Comparison of ENCODE assay signal across 6 cellular contexts in genomic region chr16:30561212-30561816, GRCh38. TPM values are rescaled to one million over a fixed set of nuclear protein-coding genes. Genes with fewer than 3 reads are reported as not detected.
A peak's percentile ranks its signal among the peaks of the same experiment; 100 is the strongest.
DNase-seq lines count a peak whose midpoint lies in the region; ATAC-seq and TF ChIP-seq lines count a peak whose summit lies in the region.

No MANE protein-coding gene starts in this region.

- CTCF ChIA-PET in CD4-positive, alpha-beta T cell (lab: Charles Lee) = interaction anchor here (1.1 kb wide), 1 partner anchor 131 kb away, joined by 3 read pairs; the partner anchor contains the start of gene DCTPP1

- H3K27ac ChIP-seq in CD4-positive, alpha-beta T cell (ENCODE audit: low read depth, low read length) = peak overlapping the region; percentile 19
- peak overlapping the region; percentile 3 to 92 for H3K27ac ChIP-seq in lung (ENCODE audit: low read depth in 1 of 2, low read length in 1 of 2)

- no peaks in the 10 kb centered on the region for H3K9me3 Mint-ChIP-seq in CD4-positive, alpha-beta T cell
- H3K9me3 Mint-ChIP-seq in activated T-helper 1 cell treated with anti-CD3 and anti-CD28 coated beads, Interleukin-12 subunit alpha, Interleukin-12 subunit beta, Interleukin-2, Interleukin-4 antibody, amounts not matched to agents 30 ng/mL and 10 ng/mL and 1 ng/mL, durations not matched to agents 14 hours and 24 hours and 36 hours = no peaks in the 10 kb centered on the region
- H3K9me3 Mint-ChIP-seq in progenitor cell of endocrine pancreas (ENCODE audit: low read depth) = peaks cover 4% of the 10 kb centered on the region

- peak overlapping the region; percentile 84 for H3K27ac Mint-ChIP-seq in CD4-positive, alpha-beta T cell
- H3K27ac Mint-ChIP-seq in activated T-helper 1 cell treated with anti-CD3 and anti-CD28 coated beads, Interleukin-12 subunit alpha, Interleukin-12 subunit beta, Interleukin-2, Interleukin-4 antibody, amounts not matched to agents 30 ng/mL and 10 ng/mL and 1 ng/mL, durations not matched to agents 14 hours and 24 hours and 36 hours = peak overlapping the region; percentile 85
- H3K27ac Mint-ChIP-seq in progenitor cell of endocrine pancreas = no peak overlapping the region

- 11 to 13% methylated on average over 45 of the region's 45 CpGs for WGBS in lung, 2 donors

- intact Hi-C loops in CD4-positive, alpha-beta T cell (cut with DNase I, micrococcal nuclease) = no loop called here
- intact Hi-C loops in activated T-helper 1 cell treated with anti-CD3 and anti-CD28 coated beads, Interleukin-12 subunit alpha, Interleukin-12 subunit beta, Interleukin-2, Interleukin-4 antibody, amounts not matched to agents 30 ng/mL and 10 ng/mL and 1 ng/mL, durations not matched to agents 14 hours and 24 hours and 36 hours (cut with micrococcal nuclease) = no loop called here

- ATAC-seq in CD4-positive, alpha-beta T cell (ENCODE audit: poor library complexity) = no peak
- no peak for ATAC-seq in lung (ENCODE audit: insufficient read depth, low FRiP score)

- peaks cover 31% of the 10 kb centered on the region for H3K4me1 Mint-ChIP-seq in CD4-positive, alpha-beta T cell (ENCODE audit: low read depth)
- peaks cover 28% of the 10 kb centered on the region for H3K4me1 Mint-ChIP-seq in activated T-helper 1 cell treated with anti-CD3 and anti-CD28 coated beads, Interleukin-12 subunit alpha, Interleukin-12 subunit beta, Interleukin-2, Interleukin-4 antibody, amounts not matched to agents 30 ng/mL and 10 ng/mL and 1 ng/mL, durations not matched to agents 14 hours and 24 hours and 36 hours (ENCODE audit: low read depth)
- H3K4me1 Mint-ChIP-seq in progenitor cell of endocrine pancreas (ENCODE audit: low read depth) = peaks cover 10% of the 10 kb centered on the region

- peaks cover 0 to 1% of the 10 kb centered on the region in 2 donors for H3K4me1 ChIP-seq in lung (ENCODE audit: control insufficient read depth in 2 of 2, insufficient read depth in 2 of 2, low read length in 2 of 2)

- H3K36me3 Mint-ChIP-seq in CD4-positive, alpha-beta T cell (ENCODE audit: low read depth) = peaks cover 11% of the 10 kb centered on the region
- peaks cover 1% of the 10 kb centered on the region for H3K36me3 Mint-ChIP-seq in activated T-helper 1 cell treated with anti-CD3 and anti-CD28 coated beads, Interleukin-12 subunit alpha, Interleukin-12 subunit beta, Interleukin-2, Interleukin-4 antibody, amounts not matched to agents 30 ng/mL and 10 ng/mL and 1 ng/mL, durations not matched to agents 14 hours and 24 hours and 36 hours (ENCODE audit: low read depth)
- H3K36me3 Mint-ChIP-seq in progenitor cell of endocrine pancreas (ENCODE audit: insufficient read depth) = peaks cover 6% of the 10 kb centered on the region

- no peaks in the 10 kb centered on the region for H3K27me3 ChIP-seq in CD4-positive, alpha-beta T cell (ENCODE audit: control insufficient read depth, insufficient read depth, low read length)
- H3K27me3 ChIP-seq in lung (ENCODE audit: control insufficient read depth, insufficient read depth) = no peaks in the 10 kb centered on the region

- H3K36me3 ChIP-seq in lung (ENCODE audit: control insufficient read depth in 2 of 2, insufficient read depth in 2 of 2, low read length in 2 of 2) = no peaks in the 10 kb centered on the region

- POLR2A ChIA-PET in CD4-positive, alpha-beta T cell (lab: Charles Lee) = interaction anchor here (1.4 to 2.7 kb wide), 5 partner anchors 10 to 496 kb away, joined by 3 to 38 read pairs (median 5); partner anchors contain the start of genes ALDOA, PRR14, ZNF688 and ZNF747

- TF ChIP-seq CTCF in CD4-positive, alpha-beta T cell (IDR thresholded peaks at IDR 0.05) = no peak
- no peak for TF ChIP-seq CTCF in lung (IDR thresholded peaks at IDR 0.05; ENCODE audit: control extremely low read depth, extremely low read depth)
- TF ChIP-seq CTCF in progenitor cell of endocrine pancreas (IDR thresholded peaks at IDR 0.05; ENCODE audit: unreplicated experiment) = no peak

- H3K4me3 Mint-ChIP-seq in CD4-positive, alpha-beta T cell = peak overlapping the region; percentile 85
- peak overlapping the region; percentile 83 for H3K4me3 Mint-ChIP-seq in activated T-helper 1 cell treated with anti-CD3 and anti-CD28 coated beads, Interleukin-12 subunit alpha, Interleukin-12 subunit beta, Interleukin-2, Interleukin-4 antibody, amounts not matched to agents 30 ng/mL and 10 ng/mL and 1 ng/mL, durations not matched to agents 14 hours and 24 hours and 36 hours
- no peak overlapping the region for H3K4me3 Mint-ChIP-seq in progenitor cell of endocrine pancreas (ENCODE audit: low read depth)

- H3K27me3 Mint-ChIP-seq in CD4-positive, alpha-beta T cell = no peaks in the 10 kb centered on the region
- H3K27me3 Mint-ChIP-seq in activated T-helper 1 cell treated with anti-CD3 and anti-CD28 coated beads, Interleukin-12 subunit alpha, Interleukin-12 subunit beta, Interleukin-2, Interleukin-4 antibody, amounts not matched to agents 30 ng/mL and 10 ng/mL and 1 ng/mL, durations not matched to agents 14 hours and 24 hours and 36 hours (ENCODE audit: insufficient read depth) = no peaks in the 10 kb centered on the region
- H3K27me3 Mint-ChIP-seq in progenitor cell of endocrine pancreas = peaks cover 3% of the 10 kb centered on the region

- DNase-seq in CD4-positive, alpha-beta T cell = peak in 1 of 10 experiments; percentile 15
- peak; percentile 23 for DNase-seq in activated T-helper 1 cell treated with anti-CD3 and anti-CD28 coated beads, Interleukin-12 subunit alpha, Interleukin-12 subunit beta, Interleukin-2, Interleukin-4 antibody, amounts not matched to agents 30 ng/mL and 10 ng/mL and 1 ng/mL, durations not matched to agents 14 hours and 24 hours and 36 hours (ENCODE audit: low spot score)
- DNase-seq in lung (ENCODE audit: low spot score) (peak; percentile 43), progenitor cell of endocrine pancreas (ENCODE audit: low spot score, unreplicated experiment) (no peak), HuH-7.5 (ENCODE audit: low spot score) (no peak), mesenteric fat pad (ENCODE audit: low spot score) (no peak)

- H3K4me3 ChIP-seq in lung = peak overlapping the region; percentile 54

- no peaks in the 10 kb centered on the region for H3K9me3 ChIP-seq in CD4-positive, alpha-beta T cell (ENCODE audit: control insufficient read depth, low read length)
- H3K9me3 ChIP-seq in lung (ENCODE audit: control insufficient read depth in 2 of 2, insufficient read depth in 1 of 2, low read length in 1 of 2) = no peaks in the 10 kb centered on the region

RNA-seq across cellular contexts. Expression of gene ZNF764, which starts 3.1 kb away (rescaled TPM):
- 10 to 100 TPM; 20.4 to 22.9 TPM for total RNA-seq in CD4-positive, alpha-beta T cell
- 17.9 and 21.2 TPM in 2 replicates for total RNA-seq in activated T-helper 1 cell treated with anti-CD3 and anti-CD28 coated beads, Interleukin-12 subunit alpha, Interleukin-12 subunit beta, Interleukin-2, Interleukin-4 antibody, amounts not matched to agents 30 ng/mL and 10 ng/mL and 1 ng/mL, durations not matched to agents 14 hours and 24 hours and 36 hours
- total RNA-seq in lung = 10 to 100 TPM; 10.4 to 12.6 TPM
- polyA plus RNA-seq in lung = 1 to 10 TPM; 4.9 to 6.1 TPM
- 36.1 and 36.6 TPM in 2 replicates for total RNA-seq in progenitor cell of endocrine pancreas
- 5.9 TPM for total RNA-seq in mesenteric fat pad

RNA-seq across cellular contexts. Expression of gene ZNF688, which starts 10.2 kb away (rescaled TPM):
- total RNA-seq in CD4-positive, alpha-beta T cell = 1 to 10 TPM; 8.8 to 9.6 TPM
- 7.4 and 9.4 TPM in 2 replicates for total RNA-seq in activated T-helper 1 cell treated with anti-CD3 and anti-CD28 coated beads, Interleukin-12 subunit alpha, Interleukin-12 subunit beta, Interleukin-2, Interleukin-4 antibody, amounts not matched to agents 30 ng/mL and 10 ng/mL and 1 ng/mL, durations not matched to agents 14 hours and 24 hours and 36 hours
- total RNA-seq in lung (10 to 100 TPM in 1 of 2 donors, 1 to 10 TPM in 1; 8.6 to 22.6 TPM), progenitor cell of endocrine pancreas (20.0 and 22.5 TPM in 2 replicates), mesenteric fat pad (12.1 TPM)
- polyA plus RNA-seq in lung = 10 to 100 TPM; 10.5 to 23.3 TPM

RNA-seq across cellular contexts. Expression of gene ZNF785, which starts 24.2 kb away (rescaled TPM):
- 1 to 10 TPM; 6.6 to 7.7 TPM for total RNA-seq in CD4-positive, alpha-beta T cell
- 19.2 and 21.5 TPM in 2 replicates for total RNA-seq in activated T-helper 1 cell treated with anti-CD3 and anti-CD28 coated beads, Interleukin-12 subunit alpha, Interleukin-12 subunit beta, Interleukin-2, Interleukin-4 antibody, amounts not matched to agents 30 ng/mL and 10 ng/mL and 1 ng/mL, durations not matched to agents 14 hours and 24 hours and 36 hours
- 10 to 100 TPM; 13.9 to 15.5 TPM for total RNA-seq in lung
- 1 to 10 TPM; 4.0 to 5.5 TPM for polyA plus RNA-seq in lung
- 46.2 and 50.0 TPM in 2 replicates for total RNA-seq in progenitor cell of endocrine pancreas
- total RNA-seq in mesenteric fat pad = 10.1 TPM

RNA-seq across cellular contexts. Expression of gene ZNF747, which starts 26.7 kb away (rescaled TPM):
- total RNA-seq in CD4-positive, alpha-beta T cell = 1 to 10 TPM; 6.3 to 6.7 TPM
- 13.8 and 15.8 TPM in 2 replicates for total RNA-seq in activated T-helper 1 cell treated with anti-CD3 and anti-CD28 coated beads, Interleukin-12 subunit alpha, Interleukin-12 subunit beta, Interleukin-2, Interleukin-4 antibody, amounts not matched to agents 30 ng/mL and 10 ng/mL and 1 ng/mL, durations not matched to agents 14 hours and 24 hours and 36 hours
- total RNA-seq in lung (10 to 100 TPM; 11.2 to 11.7 TPM), progenitor cell of endocrine pancreas (18.1 and 19.1 TPM in 2 replicates), mesenteric fat pad (9.6 TPM)
- 1 to 10 TPM; 7.1 to 7.2 TPM for polyA plus RNA-seq in lung

RNA-seq across cellular contexts. Expression of gene ZNF768, which starts 34.9 kb away (rescaled TPM):
- total RNA-seq in CD4-positive, alpha-beta T cell = 1 to 10 TPM; 3.9 to 4.1 TPM
- 13.7 and 14.6 TPM in 2 replicates for total RNA-seq in activated T-helper 1 cell treated with anti-CD3 and anti-CD28 coated beads, Interleukin-12 subunit alpha, Interleukin-12 subunit beta, Interleukin-2, Interleukin-4 antibody, amounts not matched to agents 30 ng/mL and 10 ng/mL and 1 ng/mL, durations not matched to agents 14 hours and 24 hours and 36 hours
- total RNA-seq in lung (10 to 100 TPM; 17.9 to 33.9 TPM), progenitor cell of endocrine pancreas (80.0 and 83.6 TPM in 2 replicates), mesenteric fat pad (24.8 TPM)
- polyA plus RNA-seq in lung = 10 to 100 TPM; 20.0 to 45.1 TPM

Comparison
In these comparisons a context has a peak if more than half of its experiments do, and no peak if none do; other contexts are left out.
1. DNase-seq: peak in activated T-helper 1 cell treated with anti-CD3 and anti-CD28 coated beads, Interleukin-12 subunit alpha, Interleukin-12 subunit beta, Interleukin-2, Interleukin-4 antibody, amounts not matched to agents 30 ng/mL and 10 ng/mL and 1 ng/mL, durations not matched to agents 14 hours and 24 hours and 36 hours (single experiment) and lung (single experiment); none in progenitor cell of endocrine pancreas (single experiment), HuH-7.5 (single experiment) and mesenteric fat pad (single experiment).